ENCODE assay signal across 17 cellular contexts in the genomic region with DNA sequence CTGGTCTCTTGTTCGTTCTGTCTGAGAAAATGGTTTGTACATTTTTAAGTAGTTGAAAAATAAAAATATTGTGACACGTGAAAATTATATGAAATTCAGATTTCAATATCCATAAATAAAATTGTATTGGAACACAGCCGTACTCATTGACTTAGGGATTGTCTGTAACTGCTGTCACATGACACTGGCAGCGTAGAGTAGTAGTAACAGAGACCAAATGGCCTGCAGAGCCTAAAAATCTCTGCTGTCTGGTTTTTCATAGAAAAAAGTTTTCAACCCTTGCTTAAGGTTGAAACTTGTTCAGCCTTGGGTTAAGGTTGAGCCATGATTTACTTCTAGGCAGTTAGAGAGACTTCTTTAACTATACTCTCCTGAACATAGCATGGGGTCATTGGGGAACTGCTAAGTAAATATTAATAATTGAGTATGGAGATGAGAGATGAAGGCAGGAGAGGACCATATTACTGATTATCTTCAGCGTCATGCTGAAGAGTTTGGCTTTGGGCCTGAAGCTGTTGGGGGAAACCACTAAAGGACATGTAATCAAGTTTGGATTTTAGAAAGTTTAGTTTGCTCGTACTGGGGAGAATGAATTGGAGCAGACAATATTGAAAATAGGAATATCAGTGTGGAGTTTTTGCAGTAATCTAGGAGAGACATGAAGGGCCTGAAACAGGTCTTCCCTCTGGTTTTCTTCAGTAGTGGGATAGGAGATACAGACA. TPM values are rescaled to one million over a fixed set of nuclear protein-coding genes. Genes with fewer than 3 reads are reported as not detected.
DNase-seq lines count a peak whose midpoint lies in the region; ATAC-seq, FAIRE-seq and TF ChIP-seq lines count a peak whose summit lies in the region.
"Had no signal": no experiment of that assay in that cellular context is flagged by ENCODE, and none has a peak within 500 bp of the region (broad histone marks: within the 10 kb centered on the region; RNA-seq: fewer than 3 reads in every experiment).

No MANE protein-coding gene starts in this region.

- DNase-seq in activated T-cell treated with anti-CD3 and anti-CD28 coated beads, Interleukin-2, amount 50 U/mL, for 24 hours: no peak
- no peak for DNase-seq in activated T-cell treated with anti-CD3 and anti-CD28 coated beads, Interleukin-2, amount 50 U/mL, for 72 hours
- DNase-seq in brain microvascular endothelial cell: no peak
- DNase-seq in HepG2 (ENCODE audit: low spot score): no peak
- no peak for DNase-seq in stimulated activated CD4-positive, alpha-beta T cell treated with anti-CD3 and anti-CD28 coated beads, Interleukin-4, amount 100 ng/mL, for 1 hour
- no peak for DNase-seq in NCI-H526 (lab: John Stamatoyannopoulos, UW)
- no peak for DNase-seq in stimulated activated CD4-positive, alpha-beta T cell treated with anti-CD3 and anti-CD28 coated beads, Interleukin-2, amount 100 ng/mL, for 48 hours
- DNase-seq: amygdala, DND-41, erythroblast, islet precursor cell, MG63, NCI-H187 had no signal

- CTCF ChIA-PET in HepG2 (lab: Yijun Ruan, JAX; ENCODE audit: low intra/inter-chr PET ratio, low total read pairs): no interaction called here

- H3K9me3 Mint-ChIP-seq in activated T-cell treated with anti-CD3 and anti-CD28 coated beads, Interleukin-2, amount 50 U/mL, for 24 hours: no peaks in the 10 kb centered on the region
- H3K9me3 Mint-ChIP-seq in activated T-cell treated with anti-CD3 and anti-CD28 coated beads, Interleukin-2, amount 50 U/mL, for 72 hours: no peaks in the 10 kb centered on the region
- H3K9me3 Mint-ChIP-seq: activated T-helper 2 cell treated with anti-CD3 and anti-CD28 coated beads, Interferon-gamma antibody, Interleukin-2, Interleukin-4, amounts not matched to agents 10 μg/mL and 5 μg/mL and 100 μg/mL, durations not matched to agents 14 hours and 24 hours and 36 hours; CD14-positive monocyte; dendritic cell treated with granulocyte-macrophage colony-stimulating factor and Interleukin-4, amounts not matched to agents 40 ng/mL and 50 ng/mL, for 4 days had no signal

- POLR2A ChIA-PET in HepG2 (lab: Yijun Ruan, JAX): interaction anchor here (1.8 kb wide), 1 partner anchor 13 kb away, joined by 4 read pairs; no protein-coding TSS in a partner anchor

- TF ChIP-seq CTCF in brain microvascular endothelial cell (IDR thresholded peaks at IDR 0.05; ENCODE audit: low read depth, low read length, missing control alignments) (no peak), HepG2 (CRISPR knock-in tag; IDR thresholded peaks at IDR 0.05) (no peak)

- H3K27ac ChIP-seq in brain microvascular endothelial cell (peak overlapping the region; percentile 72), HepG2 (ENCODE audit: extremely low read length, insufficient read depth, low read length) (peak overlapping the region; percentile 35), subcutaneous abdominal adipose tissue (ENCODE audit: low read depth, low read length) (peak overlapping the region; percentile 69)

- H3K36me3 ChIP-seq in brain microvascular endothelial cell (replicated peaks): no peaks in the 10 kb centered on the region
- H3K36me3 ChIP-seq in HepG2 (replicated peaks in 1 of 2; ENCODE audit: control insufficient read depth in 1 of 2, insufficient read depth in 2 of 2, low read length in 2 of 2): peaks cover 5 to 43% of the 10 kb centered on the region in 2 experiments
- H3K36me3 ChIP-seq in subcutaneous abdominal adipose tissue (ENCODE audit: control insufficient read depth in 5 of 5, insufficient read depth in 5 of 5, low read length in 5 of 5): no peaks in the 10 kb centered on the region
- H3K36me3 ChIP-seq: MG63 had no signal

- H3K36me3 Mint-ChIP-seq in activated T-cell treated with anti-CD3 and anti-CD28 coated beads, Interleukin-2, amount 50 U/mL, for 24 hours (ENCODE audit: low read depth): peaks cover 40% of the 10 kb centered on the region
- peaks cover 1 to 8% of the 10 kb centered on the region in 2 donors for H3K36me3 Mint-ChIP-seq in activated T-cell treated with anti-CD3 and anti-CD28 coated beads, Interleukin-2, amount 50 U/mL, for 72 hours (ENCODE audit: insufficient read depth in 2 of 2)

- TF ChIP-seq RAD21 in HepG2 (CRISPR knock-in tag; IDR thresholded peaks at IDR 0.05): no peak

- H3K27me3 ChIP-seq in brain microvascular endothelial cell (replicated peaks): no peaks in the 10 kb centered on the region
- H3K27me3 ChIP-seq in HepG2 (ENCODE audit: control insufficient read depth in 1 of 2, insufficient read depth in 2 of 2, low read length in 2 of 2): no peaks in the 10 kb centered on the region
- H3K27me3 ChIP-seq in subcutaneous abdominal adipose tissue (ENCODE audit: control insufficient read depth in 5 of 5, insufficient read depth in 4 of 5, low read length in 5 of 5): no peaks in the 10 kb centered on the region
- H3K27me3 ChIP-seq: MG63 had no signal

- no peak for TF ChIP-seq POLR2A in HepG2 (IDR thresholded peaks at IDR 0.05; ENCODE audit: insufficient read depth in 1 of 2, low read depth in 2 of 2, low read length in 2 of 2)

- H3K4me1 ChIP-seq in HepG2 (ENCODE audit: insufficient read depth, low read length) (peaks cover 100% of the 10 kb centered on the region), subcutaneous abdominal adipose tissue (ENCODE audit: control insufficient read depth in 5 of 5, insufficient read depth in 5 of 5, low read length in 5 of 5) (peaks cover 0 to 17% (median 17%) of the 10 kb centered on the region in 5 donors)

- no peak for FAIRE-seq in HepG2 (lab: Jason Lieb, UNC)

- BruUV-seq in HepG2 (replicated peaks; lab: Mats Ljungman, UMichigan): no TSS peak

- H3K4me1 Mint-ChIP-seq in activated T-cell treated with anti-CD3 and anti-CD28 coated beads, Interleukin-2, amount 50 U/mL, for 24 hours (ENCODE audit: low read depth): peaks cover 82% of the 10 kb centered on the region
- H3K4me1 Mint-ChIP-seq in activated T-cell treated with anti-CD3 and anti-CD28 coated beads, Interleukin-2, amount 50 U/mL, for 72 hours (ENCODE audit: low read depth): peaks cover 57% of the 10 kb centered on the region

- H4K20me1 ChIP-seq in HepG2 (ENCODE audit: insufficient read depth, low read length): peaks cover 98% of the 10 kb centered on the region

- H3K27ac Mint-ChIP-seq in activated T-cell treated with anti-CD3 and anti-CD28 coated beads, Interleukin-2, amount 50 U/mL, for 24 hours: peak overlapping the region; percentile 6
- no peak overlapping the region for H3K27ac Mint-ChIP-seq in activated T-cell treated with anti-CD3 and anti-CD28 coated beads, Interleukin-2, amount 50 U/mL, for 72 hours
- H3K27ac Mint-ChIP-seq: activated T-helper 2 cell treated with anti-CD3 and anti-CD28 coated beads, Interferon-gamma antibody, Interleukin-2, Interleukin-4, amounts not matched to agents 10 μg/mL and 5 μg/mL and 100 μg/mL, durations not matched to agents 14 hours and 24 hours and 36 hours; CD14-positive monocyte; dendritic cell treated with granulocyte-macrophage colony-stimulating factor and Interleukin-4, amounts not matched to agents 40 ng/mL and 50 ng/mL, for 4 days had no signal

- no peaks in the 10 kb centered on the region for H3K27me3 Mint-ChIP-seq in activated T-cell treated with anti-CD3 and anti-CD28 coated beads, Interleukin-2, amount 50 U/mL, for 24 hours
- H3K27me3 Mint-ChIP-seq in activated T-cell treated with anti-CD3 and anti-CD28 coated beads, Interleukin-2, amount 50 U/mL, for 72 hours (ENCODE audit: low read depth): no peaks in the 10 kb centered on the region
- H3K27me3 Mint-ChIP-seq: dendritic cell treated with granulocyte-macrophage colony-stimulating factor and Interleukin-4, amounts not matched to agents 40 ng/mL and 50 ng/mL, for 4 days had no signal

- H3K9ac ChIP-seq in HepG2 (ENCODE audit: insufficient read depth, low read depth, low read length) (no peak overlapping the region; the same call in 1 of the 2 replicates), subcutaneous abdominal adipose tissue (ENCODE audit: low read length in 5 of 5) (peak overlapping the region in 1 of 5 donors; percentile 72)

- H3K4me2 ChIP-seq in HepG2 (ENCODE audit: low read depth, low read length): peak overlapping the region; percentile 43

- H3K9me3 ChIP-seq in HepG2 (ENCODE audit: low read length) (no peaks in the 10 kb centered on the region), subcutaneous abdominal adipose tissue (ENCODE audit: control insufficient read depth in 5 of 5, low read length in 5 of 5) (no peaks in the 10 kb centered on the region)
- H3K9me3 ChIP-seq: MG63 had no signal

- no peak for ATAC-seq in activated T-cell treated with anti-CD3 and anti-CD28 coated beads, Interleukin-2, amount 50 U/mL, for 72 hours (replicated peaks in 1 of 2)
- ATAC-seq in HepG2: 0 out of 3 replicates have a peak, but pooled peaks have one; percentile 8

- peaks cover 99% of the 10 kb centered on the region for H3K79me2 ChIP-seq in HepG2 (ENCODE audit: insufficient read depth, low read length)

- in situ Hi-C loops in brain microvascular endothelial cell (cut with HindIII; ENCODE audit: low pct_ligation_motif_present, low sequenced_read_pairs) (no loop called here), HepG2 (cut with HindIII; ENCODE audit: extremely low pct_ligation_motif_present, low pct_unique_long_range_greater_than_20kb) (loop anchor here (25.0 kb wide), 1 partner anchor 323 kb away; no protein-coding TSS in a partner anchor)

- WGBS in HepG2 (ENCODE audit: low lambda C conversion rate): 57% methylated on average over 6 of the region's 6 CpGs

- H3K4me3 ChIP-seq in brain microvascular endothelial cell (ENCODE audit: low read depth, low read length) (no peak overlapping the region), HepG2 (replicated peaks in 1 of 3; ENCODE audit: insufficient read depth in 1 of 3, low read depth in 2 of 3, low read length in 3 of 3) (no peak overlapping the region), subcutaneous abdominal adipose tissue (ENCODE audit: low read depth in 1 of 5, low read length in 5 of 5) (no peak overlapping the region)
- H3K4me3 ChIP-seq: MG63 had no signal

- no peak for TF ChIP-seq EP300 in HepG2 (IDR thresholded peaks at IDR 0.05; ENCODE audit: low read depth in 2 of 2, low read length in 2 of 2)
- TF ChIP-seq EP300 in HepG2 (CRISPR knock-in tag; IDR thresholded peaks at IDR 0.05; ENCODE audit: borderline replicate concordance): no peak

- no peak overlapping the region for H3K4me3 Mint-ChIP-seq in activated T-cell treated with anti-CD3 and anti-CD28 coated beads, Interleukin-2, amount 50 U/mL, for 24 hours
- peak overlapping the region in 1 of 2 donors; percentile 0 for H3K4me3 Mint-ChIP-seq in activated T-cell treated with anti-CD3 and anti-CD28 coated beads, Interleukin-2, amount 50 U/mL, for 72 hours
- H3K4me3 Mint-ChIP-seq: CD14-positive monocyte; dendritic cell treated with granulocyte-macrophage colony-stimulating factor and Interleukin-4, amounts not matched to agents 40 ng/mL and 50 ng/mL, for 4 days had no signal

- no peak overlapping the region for H2AFZ ChIP-seq in HepG2 (ENCODE audit: low read length)

- intact Hi-C loops in HepG2 (cut with micrococcal nuclease; ENCODE audit: unreplicated experiment): no loop called here

RNA-seq across cellular contexts. Expression of a gene that starts 16.2 kb away (rescaled TPM):
- 10 to 100 TPM; 79.2 to 82.2 TPM for total RNA-seq in activated T-cell treated with anti-CD3 and anti-CD28 coated beads, Interleukin-2, amount 50 U/mL, for 72 hours
- total RNA-seq in HepG2 (2016; rRNA removed; fragmentation: Illumina TruSeq; extraction: Trizol): 243 and 362 TPM in 2 replicates
- 33.1 and 38.2 TPM in 2 replicates for total RNA-seq in HepG2 (2016; cell fraction: cytosol; rRNA removed; fragmentation: Illumina TruSeq; extraction: Trizol; ENCODE audit: low read depth)
- total RNA-seq in HepG2 (2016; cell fraction: insoluble cytoplasmic fraction; rRNA removed; fragmentation: Illumina TruSeq; extraction: Trizol): 236 and 353 TPM in 2 replicates
- total RNA-seq in HepG2 (2016; cell fraction: membrane; rRNA removed; fragmentation: Illumina TruSeq; extraction: Trizol): 84.2 and 89.8 TPM in 2 replicates
- 261 and 283 TPM in 2 replicates for total RNA-seq in HepG2 (2016; cell fraction: nucleus; rRNA removed; fragmentation: Illumina TruSeq; extraction: Trizol)
- polyA plus RNA-seq in HepG2 (2011; rRNA removed): 355 and 476 TPM in 2 replicates
- 199 and 296 TPM in 2 replicates for polyA plus RNA-seq in HepG2 (2011; cell fraction: cytosol; rRNA removed)
- 364 and 369 TPM in 2 replicates for polyA plus RNA-seq in HepG2 (2011; cell fraction: nucleus; rRNA removed)
- polyA plus RNA-seq in HepG2 (2012): 244 and 400 TPM in 2 replicates
- polyA plus RNA-seq in HepG2 (2016; cell fraction: cytosol; fragmentation: Illumina TruSeq; extraction: Trizol; ENCODE audit: low read depth): 6.9 and 8.0 TPM in 2 replicates
- polyA plus RNA-seq in HepG2 (2016; cell fraction: insoluble cytoplasmic fraction; fragmentation: Illumina TruSeq; extraction: Trizol; ENCODE audit: low read depth): 247 and 266 TPM in 2 replicates
- polyA plus RNA-seq in HepG2 (2016; cell fraction: membrane; fragmentation: Illumina TruSeq; extraction: Trizol; ENCODE audit: low read depth): 32.1 and 33.7 TPM in 2 replicates
- 219 and 231 TPM in 2 replicates for polyA plus RNA-seq in HepG2 (2016; cell fraction: nucleus; fragmentation: Illumina TruSeq; extraction: Trizol; ENCODE audit: insufficient read depth, low read depth)
- polyA minus RNA-seq in HepG2 (2011; rRNA and poly(A)+ RNA removed; ENCODE audit: low replicate concordance): 36.9 and 556 TPM in 2 replicates
- 400 and 421 TPM in 2 replicates for polyA minus RNA-seq in HepG2 (2011; cell fraction: cytosol; rRNA and poly(A)+ RNA removed)
- 1,279 and 1,350 TPM in 2 replicates for polyA minus RNA-seq in HepG2 (2011; cell fraction: nucleus; rRNA and poly(A)+ RNA removed)
